ENCODE assay signal across 9 cellular contexts in genomic region chr7:100220833-100221718, GRCh38. TPM values are rescaled to one million over a fixed set of nuclear protein-coding genes. Genes with fewer than 3 reads are reported as not detected.
DNase-seq lines count a peak whose midpoint lies in the region; ATAC-seq and TF ChIP-seq lines count a peak whose summit lies in the region.
"Had no signal": no experiment of that assay in that cellular context is flagged by ENCODE, and none has a peak within 500 bp of the region (broad histone marks: within the 10 kb centered on the region; RNA-seq: fewer than 3 reads in every experiment).

No MANE protein-coding gene starts in this region.

- peak; percentile 46 for ATAC-seq in HG02588 (IDR thresholded peaks at IDR 0.05; ENCODE audit: unreplicated experiment)
- peak; percentile 36 for ATAC-seq in esophagus mucosa
- ATAC-seq in stimulated activated naive CD8-positive, alpha-beta T cell treated with anti-CD3 and anti-CD28 coated beads, Interleukin-15, Interleukin-2, amounts not matched to agents 100 U/mL and 50 U/mL, for 24 hours, result peak; percentile 64

- TF ChIP-seq CTCF in GM10266 (IDR thresholded peaks at IDR 0.05; ENCODE audit: control insufficient read depth, insufficient read depth, low read depth, missing control alignments), result no peak

- DNase-seq in GM10266 (ENCODE audit: extremely low spot score), result peak; percentile 70
- peak; percentile 71 for DNase-seq in activated CD4-positive, CD25-positive, alpha-beta regulatory T cell treated with anti-CD3 and anti-CD28 coated beads, Interleukin-2, amount 50 U/mL, for 16 hours (ENCODE audit: low read depth, low spot score)
- DNase-seq in stimulated activated naive CD8-positive, alpha-beta T cell treated with anti-CD3 and anti-CD28 coated beads, Interleukin-15, Interleukin-2, amounts not matched to agents 100 U/mL and 50 U/mL, for 24 hours, result peak; percentile 80
- no peak for DNase-seq in NCI-H510A (lab: John Stamatoyannopoulos, UW)
- no peak for DNase-seq in NCI-H1417 treated with DMSO at 0.1 percent for 48 hours (lab: John Stamatoyannopoulos, UW)
- no peak for DNase-seq in NCI-H146 (lab: John Stamatoyannopoulos, UW)

RNA-seq across cellular contexts. Expression of gene PVRIG, which starts 1.3 kb away (rescaled TPM):
- total RNA-seq in esophagus mucosa, result 0.36 TPM
- total RNA-seq: bronchial epithelial cell had no signal

RNA-seq across cellular contexts. Expression of gene STAG3, which starts 43.4 kb away (rescaled TPM):
- total RNA-seq in esophagus mucosa, result 0.48 TPM

RNA-seq across cellular contexts. Expression of gene GPC2, which starts 43.9 kb away (rescaled TPM):
- 0.20 TPM for total RNA-seq in esophagus mucosa

RNA-seq across cellular contexts. Expression of gene GAL3ST4, which starts 52.7 kb away (rescaled TPM):
- total RNA-seq in esophagus mucosa, result 5.6 TPM

Comparison
In these comparisons a context has a peak if more than half of its experiments do, and no peak if none do; other contexts are left out.
1. DNase-seq: peak in GM10266 (single experiment), activated CD4-positive, CD25-positive, alpha-beta regulatory T cell treated with anti-CD3 and anti-CD28 coated beads, Interleukin-2, amount 50 U/mL, for 16 hours (single experiment) and stimulated activated naive CD8-positive, alpha-beta T cell treated with anti-CD3 and anti-CD28 coated beads, Interleukin-15, Interleukin-2, amounts not matched to agents 100 U/mL and 50 U/mL, for 24 hours (single experiment); none in NCI-H510A (single experiment), NCI-H1417 treated with DMSO at 0.1 percent for 48 hours (single experiment) and NCI-H146 (single experiment).
2. Peak in every context shown above with its lines, with median percentiles within 50 percentile points of each other: ATAC-seq.